ENCODE assay signal across 24 cellular contexts in the genomic region with DNA sequence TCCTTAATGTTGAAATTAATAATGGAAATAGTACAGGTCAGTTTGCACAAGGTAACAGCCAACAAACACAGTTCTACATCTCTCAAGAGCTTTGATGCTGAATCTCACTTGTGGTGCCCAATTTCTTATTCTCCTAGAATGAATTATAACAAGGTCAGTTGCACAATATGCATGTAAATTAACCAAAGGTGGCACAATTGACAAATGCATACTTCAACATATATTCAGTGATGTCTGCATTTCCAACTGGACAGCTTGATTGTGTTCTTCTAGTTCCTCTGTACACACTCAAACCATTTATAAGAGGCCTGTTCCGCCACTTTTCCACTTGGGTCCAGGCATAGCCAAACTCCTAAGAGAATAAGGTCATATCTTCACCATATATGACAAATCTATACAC.
DNase-seq lines count a peak whose midpoint lies in the region; ATAC-seq and TF ChIP-seq lines count a peak whose summit lies in the region.
"Had no signal": no experiment of that assay in that cellular context is flagged by ENCODE, and none has a peak within 500 bp of the region (broad histone marks: within the 10 kb centered on the region; RNA-seq: fewer than 3 reads in every experiment).

No MANE protein-coding gene starts in this region.

- H3K9me2 ChIP-seq in SK-N-SH = no peaks in the 10 kb centered on the region

- no peaks in the 10 kb centered on the region for H3K36me3 ChIP-seq in SK-N-SH (replicated peaks in 1 of 2; ENCODE audit: control insufficient read depth in 1 of 2, insufficient read depth in 2 of 2, low read length in 1 of 2)
- H3K36me3 ChIP-seq: ascending aorta, SJCRH30, upper lobe of left lung had no signal

- H3K27ac ChIP-seq in SK-N-SH (ENCODE audit: low read depth in 2 of 2, low read length in 1 of 2) = no peak overlapping the region
- H3K27ac ChIP-seq: ascending aorta, dorsolateral prefrontal cortex, SJCRH30, upper lobe of left lung had no signal

- H2AFZ ChIP-seq in SK-N-SH (ENCODE audit: low read depth) = no peak overlapping the region

- POLR2A ChIA-PET in SK-N-SH (lab: Yijun Ruan, JAX) = no interaction called here

- no peak overlapping the region for H3K4me2 ChIP-seq in SK-N-SH

- no peaks in the 10 kb centered on the region for H3K4me1 ChIP-seq in SK-N-SH (ENCODE audit: control insufficient read depth in 1 of 2, insufficient read depth in 2 of 2, low read depth in 1 of 2, low read length in 1 of 2)
- H3K4me1 ChIP-seq: ascending aorta, SJCRH30, upper lobe of left lung had no signal

- peak; percentile 0 for DNase-seq in A172 (ENCODE audit: low spot score)
- DNase-seq in DMS53 (lab: John Stamatoyannopoulos, UW) = peak; percentile 53
- peak; percentile 73 for DNase-seq in NCI-H510A treated with DMSO at 0.1 percent for 48 hours (lab: John Stamatoyannopoulos, UW)
- peak; percentile 2 for DNase-seq in amniotic epithelial cell (ENCODE audit: low read depth)
- DNase-seq in SK-N-SH = no peak
- DNase-seq in NCI-H2227 treated with DMSO at 0.1 percent for 48 hours (lab: John Stamatoyannopoulos, UW) = no peak
- DNase-seq in COLO829 (ENCODE audit: low spot score) = no peak
- DNase-seq: CD8-positive, alpha-beta T cell; central memory CD4-positive, alpha-beta T cell; DMS79; dorsolateral prefrontal cortex; glutamatergic neuron; kidney; natural killer cell; NCI-H187 treated with DMSO at 0.1 percent for 48 hours; NCI-H226; small intestine; stimulated activated CD4-positive, alpha-beta T cell treated with anti-CD3 and anti-CD28 coated beads, Interleukin-2, amount 100 ng/mL, for 24 hours; upper lobe of left lung had no signal

- no peak overlapping the region for H3K9ac ChIP-seq in SK-N-SH

- H3K9me3 ChIP-seq in SK-N-SH = no peaks in the 10 kb centered on the region
- H3K9me3 ChIP-seq: ascending aorta, SJCRH30, upper lobe of left lung had no signal

- H3K4me3 ChIP-seq in SK-N-SH (ENCODE audit: low read depth in 2 of 2, low read length in 1 of 2) = no peak overlapping the region
- H3K4me3 ChIP-seq: ascending aorta, dorsolateral prefrontal cortex, GM12878, SJCRH30, upper lobe of left lung had no signal

- 14% methylated on average over 1 of the region's 1 CpG for WGBS in SK-N-SH (ENCODE audit: low lambda C conversion rate)

- no peak for TF ChIP-seq CTCF in SK-N-SH (IDR thresholded peaks at IDR 0.05)

- H3K79me2 ChIP-seq in SK-N-SH (ENCODE audit: insufficient read depth) = no peaks in the 10 kb centered on the region

- TF ChIP-seq EP300 in SK-N-SH (IDR thresholded peaks at IDR 0.05; ENCODE audit: borderline replicate concordance in 1 of 2, low read depth in 1 of 2, low read length in 1 of 2) = no peak

- TF ChIP-seq RAD21 in SK-N-SH (IDR thresholded peaks at IDR 0.05; ENCODE audit: low read length) = no peak

- no peaks in the 10 kb centered on the region for H3K27me3 ChIP-seq in SK-N-SH (ENCODE audit: insufficient read depth)
- H3K27me3 ChIP-seq: ascending aorta, dorsolateral prefrontal cortex, SJCRH30, upper lobe of left lung had no signal

- no peak for ATAC-seq in HG03139 (IDR thresholded peaks at IDR 0.05; ENCODE audit: unreplicated experiment)
- ATAC-seq: CD8-positive, alpha-beta T cell; GM12878; natural killer cell; Panc1 had no signal

- no peaks in the 10 kb centered on the region for H4K20me1 ChIP-seq in SK-N-SH (ENCODE audit: insufficient read depth)

- no peaks in the 10 kb centered on the region for H3F3A ChIP-seq in SK-N-SH (replicated peaks; ENCODE audit: insufficient read depth)

- CTCF ChIA-PET in SK-N-SH (lab: Yijun Ruan, JAX) = no interaction called here

TF ChIP-seq in SK-N-SH, 30 proteins besides CTCF, POLR2A, EP300 and RAD21:
- TF ChIP-seq JUND (IDR thresholded peaks at IDR 0.05) = no peak
- TF ChIP-seq FOXJ3 (CRISPR knock-in tag; IDR thresholded peaks at IDR 0.05) = no peak
- no peak for TF ChIP-seq SMC3 (IDR thresholded peaks at IDR 0.05; ENCODE audit: low read depth, low read length)
- no peak for TF ChIP-seq GATA2 (CRISPR knock-in tag; IDR thresholded peaks at IDR 0.05)
- TF ChIP-seq, protein P1, sequence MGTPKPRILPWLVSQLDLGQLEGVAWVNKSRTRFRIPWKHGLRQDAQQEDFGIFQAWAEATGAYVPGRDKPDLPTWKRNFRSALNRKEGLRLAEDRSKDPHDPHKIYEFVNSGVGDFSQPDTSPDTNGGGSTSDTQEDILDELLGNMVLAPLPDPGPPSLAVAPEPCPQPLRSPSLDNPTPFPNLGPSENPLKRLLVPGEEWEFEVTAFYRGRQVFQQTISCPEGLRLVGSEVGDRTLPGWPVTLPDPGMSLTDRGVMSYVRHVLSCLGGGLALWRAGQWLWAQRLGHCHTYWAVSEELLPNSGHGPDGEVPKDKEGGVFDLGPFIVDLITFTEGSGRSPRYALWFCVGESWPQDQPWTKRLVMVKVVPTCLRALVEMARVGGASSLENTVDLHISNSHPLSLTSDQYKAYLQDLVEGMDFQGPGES (IDR thresholded peaks at IDR 0.05; ENCODE audit: low read depth, low read length) = no peak
- no peak for TF ChIP-seq SIN3A (IDR thresholded peaks at IDR 0.05; ENCODE audit: borderline replicate concordance, low read depth, low read length)
- TF ChIP-seq TCF12 (IDR thresholded peaks at IDR 0.05) = no peak
- TF ChIP-seq TEAD4 (IDR thresholded peaks at IDR 0.05; ENCODE audit: borderline replicate concordance, insufficient read depth) = no peak

Comparison
In these comparisons a context has a peak if more than half of its experiments do, and no peak if none do; other contexts are left out.
1. DNase-seq: peak in A172 (single experiment), DMS53 (single experiment), NCI-H510A treated with DMSO at 0.1 percent for 48 hours (single experiment) and amniotic epithelial cell (single experiment); none in SK-N-SH (single experiment), NCI-H2227 treated with DMSO at 0.1 percent for 48 hours (single experiment) and COLO829 (single experiment).